In genomic region chr2:130797493-130798435, GRCh38 we compare ENCODE assay signal across 9 cellular contexts. TPM values are rescaled to one million over a fixed set of nuclear protein-coding genes. Genes with fewer than 3 reads are reported as not detected.
DNase-seq lines count a peak whose midpoint lies in the region; ATAC-seq and TF ChIP-seq lines count a peak whose summit lies in the region.
"Had no signal": no experiment of that assay in that cellular context is flagged by ENCODE, and none has a peak within 500 bp of the region (broad histone marks: within the 10 kb centered on the region; RNA-seq: fewer than 3 reads in every experiment).

No MANE protein-coding gene starts in this region.

- H3K27ac ChIP-seq in C4-2B (peak overlapping the region; percentile 71), dorsolateral prefrontal cortex (peak overlapping the region; percentile 76 to 99 (median 96)), lower lobe of right lung (peak overlapping the region; percentile 93)

- ATAC-seq in HG03378 (IDR thresholded peaks at IDR 0.05; ENCODE audit: unreplicated experiment), result peak; percentile 78
- ATAC-seq in lower lobe of right lung, result peak; percentile 98

- no peaks in the 10 kb centered on the region for H3K36me3 ChIP-seq in lower lobe of right lung

- H3K4me1 ChIP-seq in lower lobe of right lung, result peaks cover 11% of the 10 kb centered on the region

- peak overlapping the region; percentile 56 to 99 (median 84) for H3K4me3 ChIP-seq in dorsolateral prefrontal cortex
- H3K4me3 ChIP-seq in lower lobe of right lung, result peak overlapping the region; percentile 76

- TF ChIP-seq POLR2A in GM19193 (IDR thresholded peaks at IDR 0.05; ENCODE audit: extremely low read depth, insufficient read depth, insufficient read length), result peak; percentile 4

- TF ChIP-seq CTCF in C4-2B (conservative IDR thresholded peaks at IDR 0.05), result peak; percentile 95
- peak; percentile 56 to 92 (median 81) for TF ChIP-seq CTCF in dorsolateral prefrontal cortex (IDR thresholded peaks at IDR 0.05 in 54 of 56, conservative IDR thresholded peaks at IDR 0.05 in 2 of 56; ENCODE audit: low read depth in 1 of 56, partially characterized antibody in 56 of 56)
- peak; percentile 81 for TF ChIP-seq CTCF in lower lobe of right lung (IDR thresholded peaks at IDR 0.05)

- intact Hi-C loops in dorsolateral prefrontal cortex (cut with DNase I) (loop anchor here (1.0 to 10.0 kb wide), 8 partner anchors 25 to 307 kb away; partner anchors contain the start of genes FAM168B (in 1 of the 2) and PLEKHB2 (in 1 of the 2)), lower lobe of right lung (cut with DNase I) (loop anchor here (10.0 kb wide), 1 partner anchor 77 kb away; no protein-coding TSS in a partner anchor)

- H3K27me3 ChIP-seq in dorsolateral prefrontal cortex (no peaks in the 10 kb centered on the region), lower lobe of right lung (ENCODE audit: low read depth) (peaks cover 9% of the 10 kb centered on the region)

- DNase-seq in NCI-H524 treated with DMSO at 0.1 percent for 48 hours (lab: John Stamatoyannopoulos, UW), result peak; percentile 26
- DNase-seq in activated CD4-positive, alpha-beta T cell treated with anti-CD3 and anti-CD28 coated beads, Interleukin-2, amount 50 U/mL, for 24 hours (ENCODE audit: low read depth in 1 of 2, low spot score in 1 of 2), result peak; percentile 88 to 93
- DNase-seq in dorsolateral prefrontal cortex, result peak; percentile 81 to 95 (median 90)
- DNase-seq in lower lobe of right lung, result peak; percentile 93
- DNase-seq in stimulated activated CD4-positive, alpha-beta T cell treated with anti-CD3 and anti-CD28 coated beads, Interleukin-4, amount 100 ng/mL, for 48 hours (ENCODE audit: low read depth in 2 of 2), result peak; percentile 91 to 92

- no peaks in the 10 kb centered on the region for H3K9me3 ChIP-seq in lower lobe of right lung

RNA-seq across cellular contexts. Expression of gene ARHGEF4, which starts 39.0 kb away (rescaled TPM):
- 100 to 1,000 TPM; 155 to 336 (median 251) TPM for total RNA-seq in dorsolateral prefrontal cortex
- 9.1 TPM for total RNA-seq in lower lobe of right lung

RNA-seq across cellular contexts. Expression of gene AMER3, which starts 42.4 kb away (rescaled TPM):
- total RNA-seq in dorsolateral prefrontal cortex (10 to 100 TPM in 119 of 120 experiments, 1 to 10 TPM in 1; 8.8 to 46.4 (median 30.1) TPM), lower lobe of right lung (not detected)
- total RNA-seq: subcutaneous adipose tissue had no signal

Comparison
In these comparisons a context has a peak if more than half of its experiments do, and no peak if none do; other contexts are left out.
1. Peak in every context shown above with its lines: DNase-seq, ATAC-seq, H3K4me3 ChIP-seq and H3K27ac ChIP-seq.
2. DNase-seq: peak in every context shown above with its lines; median percentile 93 in lower lobe of right lung; 92 in stimulated activated CD4-positive, alpha-beta T cell treated with anti-CD3 and anti-CD28 coated beads, Interleukin-4, amount 100 ng/mL, for 48 hours; 90 in activated CD4-positive, alpha-beta T cell treated with anti-CD3 and anti-CD28 coated beads, Interleukin-2, amount 50 U/mL, for 24 hours; 90 in dorsolateral prefrontal cortex; 26 in NCI-H524 treated with DMSO at 0.1 percent for 48 hours.
3. RNA of gene ARHGEF4, which starts 39.0 kb away (total RNA-seq): 155 to 336 TPM in dorsolateral prefrontal cortex; 9.1 TPM in lower lobe of right lung (single experiment); every median in the first group is over 10 times any median in the second.